9 cellular contexts compared by ENCODE assay signal in the genomic region with DNA sequence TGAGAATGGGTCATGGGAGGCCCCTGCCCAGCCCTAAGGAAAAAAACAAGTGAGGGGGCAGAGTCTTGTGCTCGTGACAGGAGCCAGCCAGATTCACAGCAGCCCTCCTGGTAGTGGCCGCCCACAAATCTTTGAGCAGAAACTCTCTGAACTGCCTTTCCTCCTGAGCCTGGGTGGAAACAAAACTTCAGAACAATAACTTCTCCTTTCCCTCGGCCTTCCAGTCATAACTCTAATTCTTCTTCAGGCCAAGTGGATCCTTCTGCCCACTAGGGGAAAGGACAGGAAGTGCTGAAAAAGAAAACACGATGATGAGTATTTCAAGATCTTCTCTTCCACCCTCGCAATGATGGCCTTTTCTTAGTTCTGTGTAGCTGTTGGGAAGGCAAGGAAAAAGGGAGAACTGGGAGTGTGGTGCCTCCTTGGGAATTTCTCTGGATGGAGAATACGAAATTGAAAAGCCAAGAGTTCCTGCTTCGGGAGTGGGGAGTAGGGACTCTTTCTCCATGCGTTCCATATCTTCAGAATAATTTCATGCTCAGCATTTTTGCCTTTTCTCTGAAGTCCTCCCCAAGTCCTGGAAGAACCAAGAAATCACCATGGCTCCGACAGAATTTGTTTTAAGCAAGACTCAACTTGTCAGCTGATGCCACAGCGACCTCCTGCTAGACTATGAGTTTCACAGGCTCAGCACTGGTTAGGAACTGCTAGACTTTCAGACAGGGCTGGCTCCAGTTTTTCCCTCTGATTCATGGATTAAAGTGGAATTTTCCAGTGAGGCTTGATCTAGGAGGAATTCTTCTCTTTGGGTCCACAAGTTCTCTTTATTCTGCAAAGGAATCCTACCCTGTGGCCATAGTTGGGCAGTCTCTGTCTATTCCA.
DNase-seq lines count a peak whose midpoint lies in the region; ATAC-seq and TF ChIP-seq lines count a peak whose summit lies in the region.
"Had no signal": no experiment of that assay in that cellular context is flagged by ENCODE, and none has a peak within 500 bp of the region (broad histone marks: within the 10 kb centered on the region; RNA-seq: fewer than 3 reads in every experiment).

No MANE protein-coding gene starts in this region.

- peaks cover 25% of the 10 kb centered on the region for H3K4me1 ChIP-seq in OCI-LY3 (ENCODE audit: low read length)
- H3K4me1 ChIP-seq in foreskin keratinocyte, result peaks cover 10% of the 10 kb centered on the region

- H4K20me1 ChIP-seq in OCI-LY3 (ENCODE audit: insufficient read depth, low read length), result no peaks in the 10 kb centered on the region

- no peak for DNase-seq in GM13977 (ENCODE audit: low spot score)
- DNase-seq in foreskin keratinocyte, result peak; percentile 27 to 65
- no peak for DNase-seq in T-helper 2 cell
- no peak for DNase-seq in NCI-H526 treated with DMSO at 0.1 percent for 48 hours (lab: John Stamatoyannopoulos, UW)
- DNase-seq: activated CD4-positive, CD25-positive, alpha-beta regulatory T cell treated with anti-CD3 and anti-CD28 coated beads, Interleukin-2, amount 50 U/mL, for 72 hours had no signal

- no peaks in the 10 kb centered on the region for H3K27me3 ChIP-seq in OCI-LY3 (ENCODE audit: low read depth, low read length)
- peaks cover 4% of the 10 kb centered on the region for H3K27me3 ChIP-seq in foreskin keratinocyte

- peaks cover 17% of the 10 kb centered on the region; the same call in 1 of the 2 replicates for H3K9me3 ChIP-seq in OCI-LY3 (ENCODE audit: insufficient read depth, low read length)

- no peak overlapping the region for H2AFZ ChIP-seq in OCI-LY3 (ENCODE audit: low read depth, low read length)

- no peak overlapping the region for H3K9ac ChIP-seq in OCI-LY3 (ENCODE audit: low read length)

- in situ Hi-C loops in GM13977 (cut with MboI; ENCODE audit: low pct_unique_long_range_greater_than_20kb, low sequenced_read_pairs, unreplicated experiment), result no loop called here

- H3K4me2 ChIP-seq in OCI-LY3 (ENCODE audit: low read length), result no peak overlapping the region

- H3K27ac ChIP-seq in OCI-LY3 (ENCODE audit: low read length) (no peak overlapping the region), foreskin keratinocyte (no peak overlapping the region), skin epidermis (peak overlapping the region in 18 of 21 experiments; percentile 9 to 77 (median 52))

- TF ChIP-seq CTCF in GM13977 (IDR thresholded peaks at IDR 0.05; ENCODE audit: extremely low read depth, insufficient read depth, missing control alignments) (peak; percentile 22), OCI-LY3 (IDR thresholded peaks at IDR 0.05; ENCODE audit: low read depth, low read length) (peak; percentile 29), foreskin keratinocyte (conservative IDR thresholded peaks at IDR 0.05) (no peak)

- no peaks in the 10 kb centered on the region for H3K79me2 ChIP-seq in OCI-LY3 (ENCODE audit: low read length)

- no peak overlapping the region for H3K4me3 ChIP-seq in OCI-LY3 (ENCODE audit: low read length)
- H3K4me3 ChIP-seq in skin epidermis, result no peak overlapping the region

- peaks cover 15% of the 10 kb centered on the region for H3K36me3 ChIP-seq in OCI-LY3 (replicated peaks; ENCODE audit: low read depth, low read length)

- peak; percentile 41 for ATAC-seq in foreskin keratinocyte
- ATAC-seq in GM21576 (IDR thresholded peaks at IDR 0.05; ENCODE audit: unreplicated experiment), result no peak
- ATAC-seq in HG03139 (IDR thresholded peaks at IDR 0.05; ENCODE audit: unreplicated experiment), result no peak

Comparison
In these comparisons a context has a peak if more than half of its experiments do, and no peak if none do; other contexts are left out.
1. DNase-seq: peak in foreskin keratinocyte (2 of 2); none in GM13977 (single experiment), T-helper 2 cell (0 of 5) and NCI-H526 treated with DMSO at 0.1 percent for 48 hours (single experiment).
2. H3K27ac ChIP-seq: peak in skin epidermis (18 of 21); none in OCI-LY3 (single experiment) and foreskin keratinocyte (single experiment).